In the genomic region with DNA sequence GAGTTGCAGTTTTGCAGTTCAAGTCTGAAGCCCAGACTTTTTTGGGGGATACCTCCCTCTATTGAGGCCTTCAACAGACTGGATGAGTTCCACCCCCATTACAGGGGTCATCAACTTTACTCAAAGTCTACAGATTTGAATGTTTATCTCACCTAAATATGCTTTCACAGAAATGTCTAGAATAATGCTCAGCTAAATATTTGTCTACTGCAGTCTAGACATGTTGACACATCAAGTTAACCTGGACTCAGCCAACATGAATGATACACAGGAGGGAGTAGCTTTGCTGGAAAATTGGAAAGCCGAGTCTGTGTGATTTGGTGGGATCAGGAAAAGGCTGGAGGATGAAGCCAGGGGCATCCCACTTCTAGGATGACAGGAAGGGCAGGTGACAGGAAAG, we compare ENCODE assay signal across 38 cellular contexts.
"Had no signal": no experiment of that assay in that cellular context is flagged by ENCODE, and none has a peak within 500 bp of the region (broad histone marks: within the 10 kb centered on the region; RNA-seq: fewer than 3 reads in every experiment).

No MANE protein-coding gene starts in this region.

- H3K36me3 Mint-ChIP-seq: activated CD8-positive, alpha-beta memory T cell treated with anti-CD3 and anti-CD28 coated beads, Interleukin-2, amount 10 ng/mL, durations not matched to agents 7 days and 5 days; activated naive CD4-positive, alpha-beta T cell treated with anti-CD3 and anti-CD28 coated beads, Interleukin-2, amount 10 ng/mL, durations not matched to agents 7 days and 5 days; activated naive CD4-positive, alpha-beta T cell treated with anti-CD3 and anti-CD28 coated beads, Interleukin-2, amount 50 U/mL, for 24 hours; activated naive CD8-positive, alpha-beta T cell; activated naive CD8-positive, alpha-beta T cell treated with anti-CD3 and anti-CD28 coated beads, Interleukin-2, amount 10 ng/mL, durations not matched to agents 7 days and 5 days; brain had no signal

- H3K27ac Mint-ChIP-seq: activated B cell treated with CpG ODN at 0.5 μM for 24 hours; activated CD4-positive, alpha-beta memory T cell treated with anti-CD3 and anti-CD28 coated beads, Interleukin-2, amount 10 ng/mL, durations not matched to agents 7 days and 5 days; activated CD4-positive, alpha-beta T cell treated with anti-CD3 and anti-CD28 coated beads, Interleukin-2, amount 10 ng/mL, durations not matched to agents 24 days and 14 days; activated CD8-positive, alpha-beta memory T cell treated with anti-CD3 and anti-CD28 coated beads, Interleukin-2, amount 10 ng/mL, durations not matched to agents 7 days and 5 days; activated CD8-positive, alpha-beta T cell treated with anti-CD3 and anti-CD28 coated beads, Interleukin-2, amount 10 ng/mL, durations not matched to agents 7 days and 5 days; activated naive CD4-positive, alpha-beta T cell treated with anti-CD3 and anti-CD28 coated beads, Interleukin-2, amount 10 ng/mL, durations not matched to agents 7 days and 5 days; activated naive CD4-positive, alpha-beta T cell treated with anti-CD3 and anti-CD28 coated beads, Interleukin-2, amount 50 U/mL, for 24 hours; activated naive CD8-positive, alpha-beta T cell; activated naive CD8-positive, alpha-beta T cell treated with anti-CD3 and anti-CD28 coated beads, Interleukin-2, amount 10 ng/mL, durations not matched to agents 7 days and 5 days; activated naive CD8-positive, alpha-beta T cell treated with anti-CD3 and anti-CD28 coated beads, Interleukin-2, amount 50 U/mL, for 24 hours; activated T-cell treated with anti-CD3 and anti-CD28 coated beads, Interleukin-2, amount 50 U/mL, for 24 hours; activated T-helper 2 cell treated with anti-CD3 and anti-CD28 coated beads, Interferon-gamma antibody, Interleukin-2, Interleukin-4, amounts not matched to agents 10 μg/mL and 5 μg/mL and 100 μg/mL, durations not matched to agents 14 hours and 24 hours and 36 hours; brain; T-helper 1 cell treated with Interleukin-12 subunit alpha and Interleukin-12 subunit beta and Interleukin-4 antibody, amounts not matched to agents 30 μg/mL and 1 μg/mL, for 36 hours; T-helper 2 cell treated with Interferon-gamma antibody and Interleukin-4, amounts not matched to agents 5 μg/mL and 100 μg/mL, for 36 hours had no signal

- H3K4me3 Mint-ChIP-seq: activated B cell treated with CpG ODN at 0.5 μM for 24 hours; activated CD4-positive, alpha-beta memory T cell treated with anti-CD3 and anti-CD28 coated beads, Interleukin-2, amount 10 ng/mL, durations not matched to agents 7 days and 5 days; activated CD4-positive, alpha-beta T cell treated with anti-CD3 and anti-CD28 coated beads, Interleukin-2, amount 10 ng/mL, durations not matched to agents 24 days and 14 days; activated CD8-positive, alpha-beta memory T cell treated with anti-CD3 and anti-CD28 coated beads, Interleukin-2, amount 10 ng/mL, durations not matched to agents 7 days and 5 days; activated CD8-positive, alpha-beta T cell treated with anti-CD3 and anti-CD28 coated beads, Interleukin-2, amount 10 ng/mL, durations not matched to agents 7 days and 5 days; activated naive CD4-positive, alpha-beta T cell treated with anti-CD3 and anti-CD28 coated beads, Interleukin-2, amount 10 ng/mL, durations not matched to agents 7 days and 5 days; activated naive CD4-positive, alpha-beta T cell treated with anti-CD3 and anti-CD28 coated beads, Interleukin-2, amount 50 U/mL, for 24 hours; activated naive CD8-positive, alpha-beta T cell; activated naive CD8-positive, alpha-beta T cell treated with anti-CD3 and anti-CD28 coated beads, Interleukin-2, amount 10 ng/mL, durations not matched to agents 7 days and 5 days; activated naive CD8-positive, alpha-beta T cell treated with anti-CD3 and anti-CD28 coated beads, Interleukin-2, amount 50 U/mL, for 24 hours; activated T-cell treated with anti-CD3 and anti-CD28 coated beads, Interleukin-2, amount 50 U/mL, for 24 hours; brain; central memory CD8-positive, alpha-beta T cell; T-helper 1 cell treated with Interleukin-12 subunit alpha and Interleukin-12 subunit beta and Interleukin-4 antibody, amounts not matched to agents 30 μg/mL and 1 μg/mL, for 36 hours; T-helper 2 cell treated with Interferon-gamma antibody and Interleukin-4, amounts not matched to agents 5 μg/mL and 100 μg/mL, for 36 hours had no signal

- H3K27ac ChIP-seq: ascending aorta, cardiac muscle cell, VCaP had no signal

- H3K36me3 ChIP-seq: ascending aorta, cardiac muscle cell had no signal

- H3K4me3 ChIP-seq: ascending aorta, cardiac muscle cell had no signal

- H3K4me1 ChIP-seq: ascending aorta had no signal

- H3K27me3 ChIP-seq: ascending aorta, cardiac muscle cell had no signal

- H3K9me3 ChIP-seq: ascending aorta had no signal

- H3K9me3 Mint-ChIP-seq: activated naive CD4-positive, alpha-beta T cell treated with anti-CD3 and anti-CD28 coated beads, Interleukin-2, amount 50 U/mL, for 24 hours; activated T-cell treated with anti-CD3 and anti-CD28 coated beads, Interleukin-2, amount 50 U/mL, for 24 hours; activated T-helper 2 cell treated with anti-CD3 and anti-CD28 coated beads, Interferon-gamma antibody, Interleukin-2, Interleukin-4, amounts not matched to agents 10 μg/mL and 5 μg/mL and 100 μg/mL, durations not matched to agents 14 hours and 24 hours and 36 hours; T-helper 2 cell treated with Interferon-gamma antibody and Interleukin-4, amounts not matched to agents 5 μg/mL and 100 μg/mL, for 36 hours had no signal

- FAIRE-seq: bronchial epithelial cell, TTC549 had no signal

- H3K27me3 Mint-ChIP-seq: activated B cell treated with CpG ODN at 0.5 μM for 24 hours; activated CD4-positive, alpha-beta memory T cell treated with anti-CD3 and anti-CD28 coated beads, Interleukin-2, amount 10 ng/mL, durations not matched to agents 7 days and 5 days; activated CD4-positive, alpha-beta T cell treated with anti-CD3 and anti-CD28 coated beads, Interleukin-2, amount 10 ng/mL, durations not matched to agents 24 days and 14 days; activated CD8-positive, alpha-beta memory T cell treated with anti-CD3 and anti-CD28 coated beads, Interleukin-2, amount 10 ng/mL, durations not matched to agents 7 days and 5 days; activated naive CD4-positive, alpha-beta T cell treated with anti-CD3 and anti-CD28 coated beads, Interleukin-2, amount 10 ng/mL, durations not matched to agents 7 days and 5 days; activated naive CD8-positive, alpha-beta T cell treated with anti-CD3 and anti-CD28 coated beads, Interleukin-2, amount 10 ng/mL, durations not matched to agents 7 days and 5 days; activated naive CD8-positive, alpha-beta T cell treated with anti-CD3 and anti-CD28 coated beads, Interleukin-2, amount 50 U/mL, for 24 hours had no signal

- ATAC-seq: activated CD8-positive, alpha-beta memory T cell treated with anti-CD3 and anti-CD28 coated beads, Interleukin-2, amount 10 ng/mL, durations not matched to agents 7 days and 5 days; activated CD8-positive, alpha-beta T cell treated with anti-CD3 and anti-CD28 coated beads, Interleukin-2, amount 10 ng/mL, durations not matched to agents 7 days and 5 days; activated naive CD8-positive, alpha-beta T cell treated with anti-CD3 and anti-CD28 coated beads, Interleukin-2, amount 50 U/mL, for 24 hours had no signal

- DNase-seq: activated B cell treated with CpG ODN at 0.5 μM for 24 hours; activated CD4-positive, alpha-beta memory T cell treated with anti-CD3 and anti-CD28 coated beads, Interleukin-2, amount 10 ng/mL, durations not matched to agents 7 days and 5 days; activated CD4-positive, alpha-beta T cell treated with anti-CD3 and anti-CD28 coated beads for 4 hours; activated CD4-positive, alpha-beta T cell treated with anti-CD3 and anti-CD28 coated beads, Interleukin-2, amount 10 ng/mL, durations not matched to agents 24 days and 14 days; activated CD4-positive, alpha-beta T cell treated with anti-CD3 and anti-CD28 coated beads, Interleukin-2, amount 50 U/mL, for 1 hour; activated CD4-positive, alpha-beta T cell treated with anti-CD3 and anti-CD28 coated beads, Interleukin-2, amount 50 U/mL, for 48 hours; activated CD4-positive, CD25-positive, alpha-beta regulatory T cell treated with anti-CD3 and anti-CD28 coated beads, Interleukin-2, amount 50 U/mL, for 72 hours; activated CD8-positive, alpha-beta memory T cell treated with anti-CD3 and anti-CD28 coated beads for 24 hours; activated CD8-positive, alpha-beta memory T cell treated with anti-CD3 and anti-CD28 coated beads, Interleukin-2, amount 10 ng/mL, durations not matched to agents 7 days and 5 days; activated CD8-positive, alpha-beta memory T cell treated with anti-CD3 and anti-CD28 coated beads, Interleukin-2, amount 50 U/mL, for 48 hours; activated CD8-positive, alpha-beta T cell treated with anti-CD3 and anti-CD28 coated beads, Interleukin-2, amount 10 ng/mL, durations not matched to agents 7 days and 5 days; activated effector memory CD4-positive, alpha-beta T cell treated with Interleukin-2 at 50 U/mL for 16 hours; activated gamma-delta T cell; activated naive CD4-positive, alpha-beta T cell treated with anti-CD3 and anti-CD28 coated beads, Interleukin-2, amount 10 ng/mL, durations not matched to agents 7 days and 5 days; activated naive CD4-positive, alpha-beta T cell treated with Interleukin-2 at 50 U/mL for 16 hours; activated naive CD8-positive, alpha-beta T cell treated with anti-CD3 and anti-CD28 coated beads, Interleukin-2, amount 10 ng/mL, durations not matched to agents 7 days and 5 days; activated naive CD8-positive, alpha-beta T cell treated with anti-CD3 and anti-CD28 coated beads, Interleukin-2, amount 50 U/mL, for 24 hours; activated T-cell treated with anti-CD3 and anti-CD28 coated beads, Interleukin-2, amount 50 U/mL, for 24 hours; activated T-cell treated with anti-CD3 and anti-CD28 coated beads, Interleukin-2, amount 50 U/mL, for 48 hours; amygdala; anterior cingulate cortex; caudate nucleus; cerebellar nuclear complex; T-helper 1 cell; T-helper 2 cell; T-helper 9 cell had no signal

- H3K4me1 Mint-ChIP-seq: activated B cell treated with CpG ODN at 0.5 μM for 24 hours; activated CD4-positive, alpha-beta memory T cell treated with anti-CD3 and anti-CD28 coated beads, Interleukin-2, amount 10 ng/mL, durations not matched to agents 7 days and 5 days; activated CD4-positive, alpha-beta T cell treated with anti-CD3 and anti-CD28 coated beads, Interleukin-2, amount 10 ng/mL, durations not matched to agents 24 days and 14 days; activated CD8-positive, alpha-beta memory T cell treated with anti-CD3 and anti-CD28 coated beads, Interleukin-2, amount 10 ng/mL, durations not matched to agents 7 days and 5 days; activated naive CD4-positive, alpha-beta T cell treated with anti-CD3 and anti-CD28 coated beads, Interleukin-2, amount 10 ng/mL, durations not matched to agents 7 days and 5 days; activated naive CD4-positive, alpha-beta T cell treated with anti-CD3 and anti-CD28 coated beads, Interleukin-2, amount 50 U/mL, for 24 hours; activated naive CD8-positive, alpha-beta T cell treated with anti-CD3 and anti-CD28 coated beads, Interleukin-2, amount 10 ng/mL, durations not matched to agents 7 days and 5 days; activated naive CD8-positive, alpha-beta T cell treated with anti-CD3 and anti-CD28 coated beads, Interleukin-2, amount 50 U/mL, for 24 hours; central memory CD8-positive, alpha-beta T cell had no signal
